ENCODE assay signal across 9 cellular contexts in the genomic region with DNA sequence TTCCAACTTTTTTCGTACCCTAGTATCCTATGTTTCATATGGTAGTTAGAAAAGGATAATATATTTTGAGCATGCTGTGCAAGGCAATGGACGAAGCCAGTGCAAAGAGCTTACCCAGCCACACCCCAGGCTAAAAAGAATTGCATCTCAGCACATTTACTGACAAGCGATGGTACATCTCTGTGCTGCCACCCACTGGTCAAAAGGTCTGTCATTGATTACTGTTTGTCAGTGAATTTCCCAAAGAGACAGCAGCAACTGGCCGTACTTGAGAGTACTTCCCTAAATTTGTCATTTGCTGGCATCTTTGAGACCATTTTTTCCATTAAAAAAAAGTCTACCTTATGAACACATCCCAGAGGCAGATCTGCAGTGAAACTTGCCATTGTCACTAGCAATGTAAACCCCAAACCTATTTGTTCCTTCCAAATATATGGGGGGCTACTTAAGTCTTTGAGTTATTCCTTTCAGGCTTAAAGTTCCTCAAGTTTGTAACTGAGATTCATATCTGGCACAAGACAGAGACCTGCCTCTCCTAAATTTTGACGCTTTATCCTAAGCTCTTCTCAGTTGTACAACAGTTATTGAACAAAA.
A peak's percentile ranks its signal among the peaks of the same experiment; 100 is the strongest.
DNase-seq lines count a peak whose midpoint lies in the region; ATAC-seq and TF ChIP-seq lines count a peak whose summit lies in the region.
"Had no signal": no experiment of that assay in that cellular context is flagged by ENCODE, and none has a peak within 500 bp of the region (broad histone marks: within the 10 kb centered on the region; RNA-seq: fewer than 3 reads in every experiment).

No MANE protein-coding gene starts in this region.

- no peak overlapping the region for H3K4me3 ChIP-seq in A673 (ENCODE audit: low read depth, low read length, poor library complexity, severe bottlenecking)

- no TSS peak for BruUV-seq in A673 (replicated peaks; lab: Mats Ljungman, UMichigan)

- H3K9me3 Mint-ChIP-seq in activated CD8-positive, alpha-beta T cell treated with anti-CD3 and anti-CD28 coated beads, Interleukin-2, amount 10 ng/mL, durations not matched to agents 7 days and 5 days (ENCODE audit: insufficient read depth), result no peaks in the 10 kb centered on the region

- no peaks in the 10 kb centered on the region for H3K36me3 ChIP-seq in A673 (ENCODE audit: insufficient read depth, low read length, poor library complexity, severe bottlenecking)

- TF ChIP-seq CTCF in A673 (conservative IDR thresholded peaks at IDR 0.05; ENCODE audit: low read depth, low read length), result peak; percentile 38

- H3K27ac ChIP-seq in A673 (ENCODE audit: low read depth, low read length, poor library complexity, severe bottlenecking), result no peak overlapping the region
- H3K27ac ChIP-seq: parathyroid adenoma had no signal

- no peaks in the 10 kb centered on the region for H3K36me3 Mint-ChIP-seq in activated CD8-positive, alpha-beta T cell treated with anti-CD3 and anti-CD28 coated beads, Interleukin-2, amount 10 ng/mL, durations not matched to agents 7 days and 5 days (ENCODE audit: low read depth)

- POLR2A ChIA-PET in A673 (lab: Charles Lee; ENCODE audit: low non-redundant PET), result no interaction called here
- POLR2A ChIA-PET in activated CD8-positive, alpha-beta T cell treated with anti-CD3 and anti-CD28 coated beads, Interleukin-2, amount 10 ng/mL, durations not matched to agents 7 days and 5 days (lab: Charles Lee), result no interaction called here

- H3K4me1 Mint-ChIP-seq in activated CD8-positive, alpha-beta T cell treated with anti-CD3 and anti-CD28 coated beads, Interleukin-2, amount 10 ng/mL, durations not matched to agents 7 days and 5 days (ENCODE audit: low read depth), result no peaks in the 10 kb centered on the region

- H3K27me3 ChIP-seq in A673 (replicated peaks; ENCODE audit: insufficient read depth, low read depth, low read length, poor library complexity), result no peaks in the 10 kb centered on the region

- no peaks in the 10 kb centered on the region for H3K4me1 ChIP-seq in A673 (ENCODE audit: insufficient read depth, low read length, poor library complexity, severe bottlenecking)
- H3K4me1 ChIP-seq: parathyroid adenoma had no signal

- ATAC-seq in GM19035 (IDR thresholded peaks at IDR 0.05; ENCODE audit: unreplicated experiment), result peak; percentile 67
- no peak for ATAC-seq in activated CD8-positive, alpha-beta T cell treated with anti-CD3 and anti-CD28 coated beads, Interleukin-2, amount 10 ng/mL, durations not matched to agents 7 days and 5 days
- no peak for ATAC-seq in HG02870 (IDR thresholded peaks at IDR 0.05; ENCODE audit: unreplicated experiment)

- H3K27ac Mint-ChIP-seq in activated CD8-positive, alpha-beta T cell treated with anti-CD3 and anti-CD28 coated beads, Interleukin-2, amount 10 ng/mL, durations not matched to agents 7 days and 5 days, result no peak overlapping the region

- intact Hi-C loops in A673 (cut with micrococcal nuclease; ENCODE audit: unreplicated experiment), result no loop called here

- peak; percentile 28 for DNase-seq in A673 (ENCODE audit: low spot score)
- peak; percentile 5 for DNase-seq in NCI-H2107 (lab: John Stamatoyannopoulos, UW)
- peak; percentile 24 for DNase-seq in activated CD8-positive, alpha-beta T cell treated with anti-CD3 and anti-CD28 coated beads, Interleukin-2, amount 10 ng/mL, durations not matched to agents 7 days and 5 days
- peak; percentile 89 for DNase-seq in islet precursor cell
- DNase-seq in T1000 (lab: John Stamatoyannopoulos, UW), result no peak
- no peak for DNase-seq in activated effector memory CD4-positive, alpha-beta T cell treated with Interleukin-2 at 50 U/mL for 16 hours

- H3K27me3 Mint-ChIP-seq in activated CD8-positive, alpha-beta T cell treated with anti-CD3 and anti-CD28 coated beads, Interleukin-2, amount 10 ng/mL, durations not matched to agents 7 days and 5 days (ENCODE audit: low read depth), result no peaks in the 10 kb centered on the region

- CTCF ChIA-PET in A673 (lab: Charles Lee), result no interaction called here
- CTCF ChIA-PET in activated CD8-positive, alpha-beta T cell treated with anti-CD3 and anti-CD28 coated beads, Interleukin-2, amount 10 ng/mL, durations not matched to agents 7 days and 5 days (lab: Charles Lee), result no interaction called here

- no peak overlapping the region for H3K4me3 Mint-ChIP-seq in activated CD8-positive, alpha-beta T cell treated with anti-CD3 and anti-CD28 coated beads, Interleukin-2, amount 10 ng/mL, durations not matched to agents 7 days and 5 days

- H3K9me3 ChIP-seq in A673 (ENCODE audit: low read depth, low read length, poor library complexity, severe bottlenecking), result no peaks in the 10 kb centered on the region

Comparison
In these comparisons a context has a peak if more than half of its experiments do, and no peak if none do; other contexts are left out.
1. DNase-seq: peak in A673 (single experiment), NCI-H2107 (single experiment), activated CD8-positive, alpha-beta T cell treated with anti-CD3 and anti-CD28 coated beads, Interleukin-2, amount 10 ng/mL, durations not matched to agents 7 days and 5 days (single experiment) and islet precursor cell (single experiment); none in T1000 (single experiment) and activated effector memory CD4-positive, alpha-beta T cell treated with Interleukin-2 at 50 U/mL for 16 hours (single experiment).